Comparison of ENCODE assay signal across 12 cellular contexts in the genomic region with DNA sequence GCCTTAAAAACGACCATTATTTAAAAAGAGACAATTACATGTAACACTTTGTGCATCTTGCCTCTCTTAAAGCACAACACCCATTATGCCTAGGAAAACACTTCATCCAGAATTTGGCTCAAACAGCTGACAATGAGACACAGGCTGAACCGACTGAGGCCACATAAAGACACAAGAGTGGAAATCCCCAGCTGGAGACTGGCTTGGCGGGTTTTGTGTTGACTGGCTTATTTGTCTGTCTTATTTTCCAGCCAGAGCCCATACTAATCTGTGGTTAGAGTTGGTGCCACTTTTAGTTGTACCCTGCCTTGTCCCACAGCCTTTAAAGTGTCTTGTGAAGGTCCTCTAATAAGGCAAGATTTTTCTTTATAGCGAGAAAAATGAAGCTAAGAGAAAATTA. TPM values are rescaled to one million over a fixed set of nuclear protein-coding genes. Genes with fewer than 3 reads are reported as not detected.
DNase-seq lines count a peak whose midpoint lies in the region; ATAC-seq, FAIRE-seq and TF ChIP-seq lines count a peak whose summit lies in the region.
"Had no signal": no experiment of that assay in that cellular context is flagged by ENCODE, and none has a peak within 500 bp of the region (broad histone marks: within the 10 kb centered on the region; RNA-seq: fewer than 3 reads in every experiment).

No MANE protein-coding gene starts in this region.

- no peak overlapping the region for H3K9ac ChIP-seq in HepG2 (ENCODE audit: insufficient read depth, low read depth, low read length)

- no peak for TF ChIP-seq RAD21 in HepG2 (CRISPR knock-in tag; IDR thresholded peaks at IDR 0.05)

- H4K20me1 ChIP-seq in HepG2 (ENCODE audit: insufficient read depth, low read length), result no peaks in the 10 kb centered on the region

- H3K4me1 Mint-ChIP-seq in type B pancreatic cell (ENCODE audit: unreplicated experiment), result peaks cover 19% of the 10 kb centered on the region

- no peak overlapping the region for H2AFZ ChIP-seq in HepG2 (ENCODE audit: low read length)

- no TSS peak for BruUV-seq in HepG2 (replicated peaks; lab: Mats Ljungman, UMichigan)

- intact Hi-C loops in right lobe of liver (cut with DNase I) (no loop called here), HepG2 (cut with micrococcal nuclease; ENCODE audit: unreplicated experiment) (no loop called here)

- no peak overlapping the region for H3K4me2 ChIP-seq in HepG2 (ENCODE audit: low read depth, low read length)

- TF ChIP-seq EP300 in HepG2 (IDR thresholded peaks at IDR 0.05; ENCODE audit: low read depth in 2 of 2, low read length in 2 of 2) (no peak), HepG2 (CRISPR knock-in tag; IDR thresholded peaks at IDR 0.05; ENCODE audit: borderline replicate concordance) (no peak)

- TF ChIP-seq CTCF in right lobe of liver (IDR thresholded peaks at IDR 0.05), result no peak
- TF ChIP-seq CTCF in HepG2 (CRISPR knock-in tag; IDR thresholded peaks at IDR 0.05), result no peak
- TF ChIP-seq CTCF in VCaP (conservative IDR thresholded peaks at IDR 0.05), result no peak
- TF ChIP-seq CTCF in epithelial cell of esophagus (IDR thresholded peaks at IDR 0.05; ENCODE audit: insufficient read depth, low read depth, low read length, missing control alignments), result no peak
- TF ChIP-seq CTCF in type B pancreatic cell (conservative IDR thresholded peaks at IDR 0.05), result no peak

- no peak overlapping the region for H3K27ac ChIP-seq in right lobe of liver
- no peak overlapping the region for H3K27ac ChIP-seq in HepG2 (ENCODE audit: extremely low read length, insufficient read depth, low read length)
- H3K27ac ChIP-seq in VCaP, result peak overlapping the region; percentile 93
- H3K27ac ChIP-seq: adrenal gland had no signal

- no peaks in the 10 kb centered on the region for H3K27me3 Mint-ChIP-seq in type B pancreatic cell

- CTCF ChIA-PET in HepG2 (lab: Yijun Ruan, JAX; ENCODE audit: low intra/inter-chr PET ratio, low total read pairs), result no interaction called here

- H3K4me3 ChIP-seq in right lobe of liver (no peak overlapping the region), HepG2 (replicated peaks in 1 of 3; ENCODE audit: insufficient read depth in 1 of 3, low read depth in 2 of 3, low read length in 3 of 3) (no peak overlapping the region), epithelial cell of esophagus (ENCODE audit: low read length) (no peak overlapping the region)
- H3K4me3 ChIP-seq: adrenal gland had no signal

- ATAC-seq in right lobe of liver (peak in 3 of 4 donors; percentile 27 to 73 (median 44)), HepG2 (no peak), GM21423 (IDR thresholded peaks at IDR 0.05; ENCODE audit: unreplicated experiment) (no peak), GM19324 (IDR thresholded peaks at IDR 0.05; ENCODE audit: low FRiP score, unreplicated experiment) (no peak)

- no peaks in the 10 kb centered on the region for H3K9me3 Mint-ChIP-seq in type B pancreatic cell
- H3K9me3 Mint-ChIP-seq: mesothelial cell of epicardium had no signal

- H3K27ac Mint-ChIP-seq in type B pancreatic cell, result peak overlapping the region; percentile 80
- H3K27ac Mint-ChIP-seq: mesothelial cell of epicardium had no signal

- DNase-seq in right lobe of liver (peak in 1 of 3 donors; percentile 28), HepG2 (ENCODE audit: low spot score) (no peak), epithelial cell of esophagus (ENCODE audit: low read depth) (peak; percentile 89), type B pancreatic cell (ENCODE audit: extremely low spot score, unreplicated experiment) (no peak), DMS 273 (lab: John Stamatoyannopoulos, UW; ENCODE audit: unreplicated experiment) (no peak)
- DNase-seq: Kasumi-1, SHP77 treated with DMSO at 0.1 percent for 48 hours had no signal

- no peak for FAIRE-seq in HepG2 (lab: Jason Lieb, UNC)

- POLR2A ChIA-PET in HepG2 (lab: Yijun Ruan, JAX), result no interaction called here

- in situ Hi-C loops in HepG2 (cut with HindIII; ENCODE audit: extremely low pct_ligation_motif_present, low pct_unique_long_range_greater_than_20kb), result no loop called here

- H3K4me3 Mint-ChIP-seq in type B pancreatic cell, result no peak overlapping the region
- H3K4me3 Mint-ChIP-seq: mesothelial cell of epicardium had no signal

- no peaks in the 10 kb centered on the region for H3K27me3 ChIP-seq in right lobe of liver
- H3K27me3 ChIP-seq in HepG2 (ENCODE audit: control insufficient read depth in 1 of 2, insufficient read depth in 2 of 2, low read length in 2 of 2), result no peaks in the 10 kb centered on the region

- H3K4me1 ChIP-seq in right lobe of liver, result peaks cover 0 to 9% (median 3%) of the 10 kb centered on the region in 4 donors
- peaks cover 14% of the 10 kb centered on the region for H3K4me1 ChIP-seq in HepG2 (ENCODE audit: insufficient read depth, low read length)

- no peaks in the 10 kb centered on the region for H3K36me3 Mint-ChIP-seq in type B pancreatic cell

- TF ChIP-seq POLR2A in right lobe of liver (IDR thresholded peaks at IDR 0.05), result no peak
- no peak for TF ChIP-seq POLR2A in HepG2 (IDR thresholded peaks at IDR 0.05; ENCODE audit: insufficient read depth in 1 of 2, low read depth in 2 of 2, low read length in 2 of 2)

- 60% methylated on average over 3 of the region's 4 CpGs for WGBS in right lobe of liver (ENCODE audit: insufficient coverage, low coverage, low lambda C conversion rate, missing lambda C conversion rate)
- WGBS in HepG2 (ENCODE audit: low lambda C conversion rate), result 92% methylated on average over 4 of the region's 4 CpGs

- no peaks in the 10 kb centered on the region for H3K79me2 ChIP-seq in HepG2 (ENCODE audit: insufficient read depth, low read length)

- no peaks in the 10 kb centered on the region for H3K9me3 ChIP-seq in right lobe of liver
- no peaks in the 10 kb centered on the region for H3K9me3 ChIP-seq in HepG2 (ENCODE audit: low read length)
- H3K9me3 ChIP-seq: adrenal gland had no signal

- H3K36me3 ChIP-seq in right lobe of liver (peaks cover 0 to 25% (median 14%) of the 10 kb centered on the region in 4 donors), HepG2 (replicated peaks in 1 of 2; ENCODE audit: control insufficient read depth in 1 of 2, insufficient read depth in 2 of 2, low read length in 2 of 2) (peaks cover 14 to 41% of the 10 kb centered on the region in 2 experiments; a peak in 4 of 5 replicates)

TF ChIP-seq in HepG2, 621 proteins besides CTCF, POLR2A, EP300 and RAD21 (continues in another document):
- no peak for TF ChIP-seq RELA (CRISPR knock-in tag; IDR thresholded peaks at IDR 0.05)
- no peak for TF ChIP-seq MTA3 (CRISPR knock-in tag; IDR thresholded peaks at IDR 0.05)
- TF ChIP-seq ZNF589 (CRISPR knock-in tag; conservative IDR thresholded peaks at IDR 0.05), result no peak

RNA-seq across cellular contexts. Expression of gene TRIM14, which starts 21.2 kb away (rescaled TPM):
- total RNA-seq in right lobe of liver (10 to 100 TPM; 22.6 to 34.6 (median 27.3) TPM), HepG2 (2016; rRNA removed; fragmentation: Illumina TruSeq; extraction: Trizol) (13.0 and 13.8 TPM in 2 replicates), type B pancreatic cell (ENCODE audit: low replicate concordance) (9.9 and 18.8 TPM in 2 replicates)
- 2.3 TPM in 2 replicates for total RNA-seq in HepG2 (2016; cell fraction: cytosol; rRNA removed; fragmentation: Illumina TruSeq; extraction: Trizol; ENCODE audit: low read depth)
- total RNA-seq in HepG2 (2016; cell fraction: insoluble cytoplasmic fraction; rRNA removed; fragmentation: Illumina TruSeq; extraction: Trizol), result 12.7 and 13.4 TPM in 2 replicates
- 10.0 and 10.5 TPM in 2 replicates for total RNA-seq in HepG2 (2016; cell fraction: membrane; rRNA removed; fragmentation: Illumina TruSeq; extraction: Trizol)
- total RNA-seq in HepG2 (2016; cell fraction: nucleus; rRNA removed; fragmentation: Illumina TruSeq; extraction: Trizol), result 8.9 and 10.9 TPM in 2 replicates
- polyA plus RNA-seq in HepG2 (2011; rRNA removed), result 9.2 and 10.7 TPM in 2 replicates
- 9.6 and 10.5 TPM in 2 replicates for polyA plus RNA-seq in HepG2 (2011; cell fraction: cytosol; rRNA removed)
- polyA plus RNA-seq in HepG2 (2011; cell fraction: nucleus; rRNA removed), result 17.8 and 18.3 TPM in 2 replicates
- 10.9 and 11.2 TPM in 2 replicates for polyA plus RNA-seq in HepG2 (2012)
- polyA plus RNA-seq in HepG2 (2016; cell fraction: cytosol; fragmentation: Illumina TruSeq; extraction: Trizol; ENCODE audit: low read depth), result 2.3 and 2.5 TPM in 2 replicates
- polyA plus RNA-seq in HepG2 (2016; cell fraction: insoluble cytoplasmic fraction; fragmentation: Illumina TruSeq; extraction: Trizol; ENCODE audit: low read depth), result 20.7 and 23.4 TPM in 2 replicates
- 10.0 and 10.7 TPM in 2 replicates for polyA plus RNA-seq in HepG2 (2016; cell fraction: membrane; fragmentation: Illumina TruSeq; extraction: Trizol; ENCODE audit: low read depth)
- polyA plus RNA-seq in HepG2 (2016; cell fraction: nucleus; fragmentation: Illumina TruSeq; extraction: Trizol; ENCODE audit: insufficient read depth, low read depth), result 27.9 and 30.3 TPM in 2 replicates
- polyA minus RNA-seq in HepG2 (2011; rRNA and poly(A)+ RNA removed; ENCODE audit: low replicate concordance), result 11.5 and 20.5 TPM in 2 replicates
- polyA minus RNA-seq in HepG2 (2011; cell fraction: cytosol; rRNA and poly(A)+ RNA removed), result 7.7 and 8.4 TPM in 2 replicates
- 7.7 and 8.5 TPM in 2 replicates for polyA minus RNA-seq in HepG2 (2011; cell fraction: nucleus; rRNA and poly(A)+ RNA removed)

RNA-seq across cellular contexts. Expression of gene NANS, which starts 41.3 kb away (rescaled TPM):
- total RNA-seq in right lobe of liver, result 10 to 100 TPM; 16.4 to 43.2 (median 30.2) TPM
- total RNA-seq in HepG2 (2016; rRNA removed; fragmentation: Illumina TruSeq; extraction: Trizol), result 203 and 266 TPM in 2 replicates
- 49.6 and 52.9 TPM in 2 replicates for total RNA-seq in HepG2 (2016; cell fraction: cytosol; rRNA removed; fragmentation: Illumina TruSeq; extraction: Trizol; ENCODE audit: low read depth)
- total RNA-seq in HepG2 (2016; cell fraction: insoluble cytoplasmic fraction; rRNA removed; fragmentation: Illumina TruSeq; extraction: Trizol), result 208 and 294 TPM in 2 replicates
- total RNA-seq in HepG2 (2016; cell fraction: membrane; rRNA removed; fragmentation: Illumina TruSeq; extraction: Trizol), result 63.3 and 63.6 TPM in 2 replicates
- 77.5 and 79.4 TPM in 2 replicates for total RNA-seq in HepG2 (2016; cell fraction: nucleus; rRNA removed; fragmentation: Illumina TruSeq; extraction: Trizol)
- 80.9 and 86.9 TPM in 2 replicates for polyA plus RNA-seq in HepG2 (2011; rRNA removed)
- 105 and 118 TPM in 2 replicates for polyA plus RNA-seq in HepG2 (2011; cell fraction: cytosol; rRNA removed)
- polyA plus RNA-seq in HepG2 (2011; cell fraction: nucleus; rRNA removed), result 34.7 and 37.4 TPM in 2 replicates
- polyA plus RNA-seq in HepG2 (2012), result 84.8 and 103 TPM in 2 replicates
- polyA plus RNA-seq in HepG2 (2016; cell fraction: cytosol; fragmentation: Illumina TruSeq; extraction: Trizol; ENCODE audit: low read depth), result 42.6 and 48.8 TPM in 2 replicates
- polyA plus RNA-seq in HepG2 (2016; cell fraction: insoluble cytoplasmic fraction; fragmentation: Illumina TruSeq; extraction: Trizol; ENCODE audit: low read depth), result 258 and 291 TPM in 2 replicates
- polyA plus RNA-seq in HepG2 (2016; cell fraction: membrane; fragmentation: Illumina TruSeq; extraction: Trizol; ENCODE audit: low read depth), result 45.4 and 47.4 TPM in 2 replicates
- 98.0 and 99.6 TPM in 2 replicates for polyA plus RNA-seq in HepG2 (2016; cell fraction: nucleus; fragmentation: Illumina TruSeq; extraction: Trizol; ENCODE audit: insufficient read depth, low read depth)
- polyA minus RNA-seq in HepG2 (2011; rRNA and poly(A)+ RNA removed; ENCODE audit: low replicate concordance), result 77.2 and 87.3 TPM in 2 replicates
- 32.7 and 40.5 TPM in 2 replicates for polyA minus RNA-seq in HepG2 (2011; cell fraction: cytosol; rRNA and poly(A)+ RNA removed)
- polyA minus RNA-seq in HepG2 (2011; cell fraction: nucleus; rRNA and poly(A)+ RNA removed), result 42.8 and 50.6 TPM in 2 replicates
- 44.6 and 48.1 TPM in 2 replicates for total RNA-seq in type B pancreatic cell (ENCODE audit: low replicate concordance)

Comparison
In these comparisons a context has a peak if more than half of its experiments do, and no peak if none do; other contexts are left out.
1. ATAC-seq: peak in right lobe of liver (3 of 4); none in HepG2 (single experiment), GM21423 (single experiment) and GM19324 (single experiment).